ENCODE assay signal across 32 cellular contexts in the genomic region with DNA sequence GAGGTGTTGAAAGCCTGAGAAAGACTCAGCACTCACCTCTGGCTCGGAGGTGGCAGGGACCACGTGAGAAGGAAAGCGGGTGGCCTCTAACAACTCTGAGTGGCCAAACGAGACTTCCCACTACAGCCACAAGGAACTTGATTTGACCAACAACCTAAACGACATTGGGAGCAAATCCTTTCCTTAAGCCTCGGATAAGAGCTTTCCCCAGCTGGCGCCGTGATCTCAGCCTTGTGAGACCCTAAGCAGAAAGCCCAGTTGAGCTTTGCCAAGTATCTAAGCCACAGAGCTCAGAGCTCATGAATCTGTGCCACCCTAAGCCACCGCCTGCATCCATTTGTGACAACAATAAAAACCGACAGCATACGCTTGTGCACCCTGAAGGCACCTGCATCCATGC.
"Had no signal": no experiment of that assay in that cellular context is flagged by ENCODE, and none has a peak within 500 bp of the region (broad histone marks: within the 10 kb centered on the region; RNA-seq: fewer than 3 reads in every experiment).

No MANE protein-coding gene starts in this region.

- H3K36me3 Mint-ChIP-seq: activated naive CD4-positive, alpha-beta T cell treated with anti-CD3 and anti-CD28 coated beads, Interleukin-2, amount 10 ng/mL, durations not matched to agents 7 days and 5 days; activated naive CD4-positive, alpha-beta T cell treated with anti-CD3 and anti-CD28 coated beads, Interleukin-2, amount 50 U/mL, for 72 hours; activated naive CD8-positive, alpha-beta T cell treated with anti-CD3 and anti-CD28 coated beads, Interleukin-2, amount 10 ng/mL, durations not matched to agents 7 days and 5 days; brain had no signal

- H3K4me3 Mint-ChIP-seq: activated CD4-positive, alpha-beta memory T cell treated with anti-CD3 and anti-CD28 coated beads, Interleukin-2, amount 10 ng/mL, durations not matched to agents 7 days and 5 days; activated CD4-positive, alpha-beta T cell treated with anti-CD3 and anti-CD28 coated beads, Interleukin-2, amount 10 ng/mL, durations not matched to agents 7 days and 5 days; activated naive CD4-positive, alpha-beta T cell treated with anti-CD3 and anti-CD28 coated beads, Interleukin-2, amount 10 ng/mL, durations not matched to agents 7 days and 5 days; activated naive CD8-positive, alpha-beta T cell treated with anti-CD3 and anti-CD28 coated beads, Interleukin-2, amount 10 ng/mL, durations not matched to agents 7 days and 5 days; activated T-cell treated with anti-CD3 and anti-CD28 coated beads, Interleukin-2, amount 50 U/mL, for 24 hours; activated T-cell treated with anti-CD3 and anti-CD28 coated beads, Interleukin-2, amount 50 U/mL, for 72 hours; brain; dendritic cell treated with granulocyte-macrophage colony-stimulating factor and Interleukin-4, amounts not matched to agents 40 ng/mL and 50 ng/mL, for 4 days; endodermal cell; T-helper 17 cell; WTC11 had no signal

- H3K4me3 ChIP-seq: ascending aorta, breast epithelium, cardiac muscle cell, coronary artery, dorsolateral prefrontal cortex, gastrocnemius medialis, heart right ventricle had no signal

- H3K27ac Mint-ChIP-seq: activated CD4-positive, alpha-beta memory T cell treated with anti-CD3 and anti-CD28 coated beads, Interleukin-2, amount 10 ng/mL, durations not matched to agents 7 days and 5 days; activated CD4-positive, alpha-beta T cell treated with anti-CD3 and anti-CD28 coated beads, Interleukin-2, amount 10 ng/mL, durations not matched to agents 7 days and 5 days; activated naive CD4-positive, alpha-beta T cell treated with anti-CD3 and anti-CD28 coated beads, Interleukin-2, amount 10 ng/mL, durations not matched to agents 7 days and 5 days; activated naive CD4-positive, alpha-beta T cell treated with anti-CD3 and anti-CD28 coated beads, Interleukin-2, amount 50 U/mL, for 72 hours; activated naive CD8-positive, alpha-beta T cell treated with anti-CD3 and anti-CD28 coated beads, Interleukin-2, amount 10 ng/mL, durations not matched to agents 7 days and 5 days; activated T-cell treated with anti-CD3 and anti-CD28 coated beads, Interleukin-2, amount 50 U/mL, for 24 hours; activated T-cell treated with anti-CD3 and anti-CD28 coated beads, Interleukin-2, amount 50 U/mL, for 72 hours; brain; dendritic cell treated with granulocyte-macrophage colony-stimulating factor and Interleukin-4, amounts not matched to agents 40 ng/mL and 50 ng/mL, for 4 days; endodermal cell; T-helper 17 cell; WTC11 had no signal

- ATAC-seq: activated naive CD4-positive, alpha-beta T cell treated with anti-CD3 and anti-CD28 coated beads, Interleukin-2, amount 50 U/mL, for 72 hours; activated T-cell treated with anti-CD3 and anti-CD28 coated beads, Interleukin-2, amount 50 U/mL, for 72 hours; esophagus mucosa; gastrocnemius medialis; T-helper 17 cell; WTC11 had no signal

- DNase-seq: activated CD4-positive, alpha-beta memory T cell treated with anti-CD3 and anti-CD28 coated beads, Interleukin-2, amount 10 ng/mL, durations not matched to agents 7 days and 5 days; activated CD4-positive, alpha-beta T cell treated with anti-CD3 and anti-CD28 coated beads for 1 hour; activated CD4-positive, alpha-beta T cell treated with anti-CD3 and anti-CD28 coated beads for 4 hours; activated CD4-positive, alpha-beta T cell treated with anti-CD3 and anti-CD28 coated beads, Interleukin-2, amount 10 ng/mL, durations not matched to agents 7 days and 5 days; activated CD4-positive, alpha-beta T cell treated with anti-CD3 and anti-CD28 coated beads, Interleukin-2, amount 50 U/mL, for 4 hours; activated CD8-positive, alpha-beta memory T cell treated with anti-CD3 and anti-CD28 coated beads, Interleukin-2, amount 50 U/mL, for 48 hours; activated gamma-delta T cell; activated naive CD4-positive, alpha-beta T cell; activated naive CD4-positive, alpha-beta T cell treated with anti-CD3 and anti-CD28 coated beads, Interleukin-2, amount 10 ng/mL, durations not matched to agents 7 days and 5 days; activated naive CD8-positive, alpha-beta T cell treated with anti-CD3 and anti-CD28 coated beads, Interleukin-2, amount 10 ng/mL, durations not matched to agents 7 days and 5 days; activated T-cell treated with anti-CD3 and anti-CD28 coated beads for 4 hours; activated T-cell treated with anti-CD3 and anti-CD28 coated beads, Interleukin-2, amount 50 U/mL, for 24 hours; activated T-cell treated with anti-CD3 and anti-CD28 coated beads, Interleukin-2, amount 50 U/mL, for 72 hours; central memory CD4-positive, alpha-beta T cell; effector memory CD4-positive, alpha-beta T cell; endodermal cell; foreskin fibroblast; gastrocnemius medialis; glutamatergic neuron; heart right ventricle; T-helper 1 cell; T-helper 17 cell had no signal

- H3K4me1 ChIP-seq: ascending aorta, breast epithelium, gastrocnemius medialis, heart right ventricle had no signal

- H3K36me3 ChIP-seq: ascending aorta, breast epithelium, cardiac muscle cell, gastrocnemius medialis, heart right ventricle had no signal

- H3K9me3 Mint-ChIP-seq: activated CD4-positive, alpha-beta memory T cell treated with anti-CD3 and anti-CD28 coated beads, Interleukin-2, amount 10 ng/mL, durations not matched to agents 7 days and 5 days; activated CD4-positive, alpha-beta T cell treated with anti-CD3 and anti-CD28 coated beads, Interleukin-2, amount 10 ng/mL, durations not matched to agents 7 days and 5 days; activated naive CD4-positive, alpha-beta T cell treated with anti-CD3 and anti-CD28 coated beads, Interleukin-2, amount 10 ng/mL, durations not matched to agents 7 days and 5 days; activated naive CD4-positive, alpha-beta T cell treated with anti-CD3 and anti-CD28 coated beads, Interleukin-2, amount 50 U/mL, for 72 hours; activated naive CD8-positive, alpha-beta T cell treated with anti-CD3 and anti-CD28 coated beads, Interleukin-2, amount 10 ng/mL, durations not matched to agents 7 days and 5 days; activated T-cell treated with anti-CD3 and anti-CD28 coated beads, Interleukin-2, amount 50 U/mL, for 24 hours; activated T-cell treated with anti-CD3 and anti-CD28 coated beads, Interleukin-2, amount 50 U/mL, for 72 hours; dendritic cell treated with granulocyte-macrophage colony-stimulating factor and Interleukin-4, amounts not matched to agents 40 ng/mL and 50 ng/mL, for 4 days had no signal

- H3K27me3 ChIP-seq: ascending aorta, cardiac muscle cell, gastrocnemius medialis had no signal

- H3K27ac ChIP-seq: ascending aorta, breast epithelium, cardiac muscle cell, coronary artery, dorsolateral prefrontal cortex, gastrocnemius medialis, heart right ventricle had no signal

- H3K4me1 Mint-ChIP-seq: activated CD4-positive, alpha-beta memory T cell treated with anti-CD3 and anti-CD28 coated beads, Interleukin-2, amount 10 ng/mL, durations not matched to agents 7 days and 5 days; activated CD4-positive, alpha-beta T cell treated with anti-CD3 and anti-CD28 coated beads, Interleukin-2, amount 10 ng/mL, durations not matched to agents 7 days and 5 days; activated naive CD4-positive, alpha-beta T cell treated with anti-CD3 and anti-CD28 coated beads, Interleukin-2, amount 10 ng/mL, durations not matched to agents 7 days and 5 days; activated naive CD8-positive, alpha-beta T cell treated with anti-CD3 and anti-CD28 coated beads, Interleukin-2, amount 10 ng/mL, durations not matched to agents 7 days and 5 days; brain; endodermal cell; WTC11 had no signal

- H3K9me3 ChIP-seq: ascending aorta, breast epithelium, gastrocnemius medialis, heart right ventricle had no signal

- H3K27me3 Mint-ChIP-seq: activated CD4-positive, alpha-beta memory T cell treated with anti-CD3 and anti-CD28 coated beads, Interleukin-2, amount 10 ng/mL, durations not matched to agents 7 days and 5 days; activated CD4-positive, alpha-beta T cell treated with anti-CD3 and anti-CD28 coated beads, Interleukin-2, amount 10 ng/mL, durations not matched to agents 7 days and 5 days; activated naive CD4-positive, alpha-beta T cell treated with anti-CD3 and anti-CD28 coated beads, Interleukin-2, amount 10 ng/mL, durations not matched to agents 7 days and 5 days; activated naive CD8-positive, alpha-beta T cell treated with anti-CD3 and anti-CD28 coated beads, Interleukin-2, amount 10 ng/mL, durations not matched to agents 7 days and 5 days had no signal
